Comparison of ENCODE assay signal across 8 cellular contexts in the genomic region with DNA sequence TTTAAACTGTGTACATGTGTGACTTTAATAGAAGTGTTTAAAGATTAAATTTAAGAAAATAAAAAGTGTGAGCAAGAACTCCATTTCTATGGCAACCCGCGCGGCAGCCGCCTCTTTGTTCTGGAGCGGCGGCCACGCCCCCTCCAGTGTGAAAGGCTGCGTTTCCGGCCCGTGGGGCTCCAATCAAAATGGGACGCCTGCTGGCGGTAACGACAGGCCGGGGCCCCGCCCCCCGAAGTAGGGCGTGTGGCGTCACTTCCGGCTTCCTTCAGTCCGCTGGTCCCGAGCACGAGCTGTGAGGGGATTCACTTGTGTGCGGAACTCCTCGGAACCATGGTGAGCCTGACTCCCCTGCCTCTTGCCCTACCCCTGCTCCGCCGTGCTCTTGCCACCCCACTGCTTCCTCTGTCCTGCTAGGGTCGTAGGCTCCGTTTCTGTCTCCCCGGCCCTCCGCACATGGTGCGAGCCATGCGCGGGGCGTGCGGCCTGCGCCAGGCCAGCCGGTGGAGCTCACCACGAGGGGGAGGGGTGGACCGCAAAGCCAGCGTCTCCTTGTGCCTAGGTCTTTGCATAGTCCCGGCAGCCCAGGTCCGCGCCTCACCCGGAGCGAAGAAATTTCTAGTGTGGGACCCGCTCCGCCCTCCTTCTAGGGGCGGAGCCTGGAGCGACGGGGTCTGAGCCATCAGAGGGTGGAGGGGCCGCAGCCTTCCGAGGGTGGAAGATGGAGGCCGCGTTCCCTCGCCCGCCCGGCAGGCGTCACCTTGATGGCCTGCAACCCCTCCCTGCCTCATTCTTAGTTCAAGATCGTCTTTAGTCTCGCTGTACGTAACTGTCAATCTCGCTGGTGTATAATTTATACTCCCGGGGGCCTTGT. TPM values are rescaled to one million over a fixed set of nuclear protein-coding genes. Genes with fewer than 3 reads are reported as not detected.
DNase-seq lines count a peak whose midpoint lies in the region; ATAC-seq and TF ChIP-seq lines count a peak whose summit lies in the region.

TSS of gene CCT2 (plus strand) at position 271 of the 874 bp plus-strand sequence. CDS start at position 334, 63 bp downstream.

- H3K4me1 ChIP-seq in breast epithelium: no peaks in the 10 kb centered on the region

- no peaks in the 10 kb centered on the region for H3K27me3 ChIP-seq in breast epithelium

- intact Hi-C loops in breast epithelium (cut with DNase I; ENCODE audit: low total_unique reads): no loop called here

- no peaks in the 10 kb centered on the region for H3K9me3 ChIP-seq in breast epithelium
- H3K9me3 ChIP-seq in iPS-18c (ENCODE audit: control insufficient read depth, insufficient read depth, low read length): no peaks in the 10 kb centered on the region

- H3K27ac ChIP-seq in VCaP (peak within 1 kb of the TSS; percentile 92), breast epithelium (peak within 1 kb of the TSS; percentile 86 to 92), skin epidermis (peak within 1 kb of the TSS; percentile 69 to 97 (median 92))

- peak; percentile 70 for TF ChIP-seq POLR2A in breast epithelium (IDR thresholded peaks at IDR 0.05)

- peaks cover 6% of the 10 kb centered on the region for H3K36me3 ChIP-seq in breast epithelium

- peak; percentile 97 for ATAC-seq in GM18873 (IDR thresholded peaks at IDR 0.05; ENCODE audit: low FRiP score, unreplicated experiment)
- ATAC-seq in HG03139 (IDR thresholded peaks at IDR 0.05; ENCODE audit: unreplicated experiment): peak; percentile 95

- peak within 1 kb of the TSS; percentile 86 to 98 (median 93) for H3K4me3 ChIP-seq in breast epithelium
- peak within 1 kb of the TSS; percentile 99 for H3K4me3 ChIP-seq in iPS-18c (ENCODE audit: insufficient read depth, low read depth, low read length)
- peak within 1 kb of the TSS; percentile 60 to 99 (median 95) for H3K4me3 ChIP-seq in skin epidermis

- TF ChIP-seq CTCF in VCaP (conservative IDR thresholded peaks at IDR 0.05): peak; percentile 58
- no peak for TF ChIP-seq CTCF in breast epithelium (IDR thresholded peaks at IDR 0.05)

- DNase-seq in AG08395 (ENCODE audit: low spot score) (peak; percentile 97), NCI-H2196 treated with DMSO at 0.1 percent for 48 hours (lab: John Stamatoyannopoulos, UW; ENCODE audit: unreplicated experiment) (peak; percentile 98), breast epithelium (ENCODE audit: low spot score in 2 of 2) (peak; percentile 95 to 96)

RNA-seq across cellular contexts. Expression of gene CCT2, which starts in this region (rescaled TPM):
- 100 to 1,000 TPM in 2 of 3 donors, 10 to 100 TPM in 1; 80.2 to 126 (median 123) TPM for total RNA-seq in breast epithelium

Comparison
In these comparisons a context has a peak if more than half of its experiments do, and no peak if none do; other contexts are left out.
1. Peak in every context shown above with its lines: DNase-seq, ATAC-seq, H3K4me3 ChIP-seq and H3K27ac ChIP-seq.